1 cellular context compared by ENCODE assay signal in the genomic region with DNA sequence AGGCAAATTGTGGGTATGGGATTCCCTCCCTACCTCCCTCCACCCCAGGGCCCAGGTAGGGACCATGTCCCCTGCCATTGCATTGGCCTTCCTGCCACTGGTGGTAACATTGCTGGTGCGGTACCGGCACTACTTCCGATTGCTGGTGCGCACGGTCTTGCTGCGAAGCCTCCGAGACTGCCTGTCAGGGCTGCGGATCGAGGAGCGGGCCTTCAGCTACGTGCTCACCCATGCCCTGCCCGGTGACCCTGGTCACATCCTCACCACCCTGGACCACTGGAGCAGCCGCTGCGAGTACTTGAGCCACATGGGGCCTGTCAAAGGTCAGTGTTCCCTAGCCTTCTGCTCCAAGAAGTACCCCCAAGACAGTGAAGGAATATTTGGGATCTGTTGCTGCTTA.
TF ChIP-seq lines count a peak whose summit lies in the region.

A gene with protein sequence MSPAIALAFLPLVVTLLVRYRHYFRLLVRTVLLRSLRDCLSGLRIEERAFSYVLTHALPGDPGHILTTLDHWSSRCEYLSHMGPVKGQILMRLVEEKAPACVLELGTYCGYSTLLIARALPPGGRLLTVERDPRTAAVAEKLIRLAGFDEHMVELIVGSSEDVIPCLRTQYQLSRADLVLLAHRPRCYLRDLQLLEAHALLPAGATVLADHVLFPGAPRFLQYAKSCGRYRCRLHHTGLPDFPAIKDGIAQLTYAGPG (plus strand): TSS at position 37 of the 400 bp plus-strand sequence. CDS start 28 bp downstream, at position 65.

TF ChIP-seq in IMR-90, 13 proteins besides CTCF, POLR2A, EP300 and RAD21:
- TF ChIP-seq RFX5 (IDR thresholded peaks at IDR 0.05; ENCODE audit: low read depth, low read length) (no peak), NFE2L2 (IDR thresholded peaks at IDR 0.05; ENCODE audit: low read depth, low read length) (no peak)
